8 cellular contexts compared by ENCODE assay signal in the genomic region with DNA sequence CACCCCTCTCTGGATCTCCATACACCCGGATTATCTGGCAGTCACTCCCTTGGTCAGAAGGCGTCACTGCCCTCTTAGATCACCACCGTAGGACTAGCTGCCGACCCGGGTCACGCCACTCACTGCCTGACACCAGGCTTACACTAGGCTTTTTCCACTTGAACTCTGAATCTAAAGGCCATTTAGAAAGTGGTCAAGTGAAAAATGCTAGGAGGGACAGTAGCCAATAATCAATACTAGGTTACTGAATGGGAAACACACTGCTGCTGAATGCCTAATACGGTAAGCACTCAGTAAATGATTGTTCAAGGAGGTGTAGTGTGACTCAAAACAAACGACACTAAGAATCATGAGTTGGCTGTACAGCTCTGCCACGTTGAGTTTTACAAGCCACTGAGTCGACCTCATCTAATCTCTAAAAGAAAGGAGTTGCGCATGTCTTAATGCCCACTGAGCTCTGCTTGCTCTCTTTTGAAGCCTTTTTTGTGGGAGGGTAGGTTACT. TPM values are rescaled to one million over a fixed set of nuclear protein-coding genes. Genes with fewer than 3 reads are reported as not detected.
A peak's percentile ranks its signal among the peaks of the same experiment; 100 is the strongest.
DNase-seq lines count a peak whose midpoint lies in the region; ATAC-seq, FAIRE-seq and TF ChIP-seq lines count a peak whose summit lies in the region.

No MANE protein-coding gene starts in this region.

- peaks cover 36% of the 10 kb centered on the region for H3K4me1 Mint-ChIP-seq in activated CD8-positive, alpha-beta T cell treated with anti-CD3 and anti-CD28 coated beads, Interleukin-2, amount 10 ng/mL, durations not matched to agents 7 days and 5 days (ENCODE audit: low read depth)

- H3K27ac Mint-ChIP-seq in activated CD8-positive, alpha-beta T cell treated with anti-CD3 and anti-CD28 coated beads, Interleukin-2, amount 10 ng/mL, durations not matched to agents 7 days and 5 days: peak overlapping the region; percentile 92

- CTCF ChIA-PET in activated CD8-positive, alpha-beta T cell treated with anti-CD3 and anti-CD28 coated beads, Interleukin-2, amount 10 ng/mL, durations not matched to agents 7 days and 5 days (lab: Charles Lee): interaction anchor here (1.2 to 4.2 kb wide), 4 partner anchors 22 to 818 kb away, joined by 5 to 34 read pairs (median 7); a partner anchor contains a TSS

- H3K9me3 ChIP-seq in HUES64 (ENCODE audit: insufficient read depth, low read depth, low read length) (no peaks in the 10 kb centered on the region), prostate gland (no peaks in the 10 kb centered on the region)

- POLR2A ChIA-PET in activated CD8-positive, alpha-beta T cell treated with anti-CD3 and anti-CD28 coated beads, Interleukin-2, amount 10 ng/mL, durations not matched to agents 7 days and 5 days (lab: Charles Lee): interaction anchor here (1.2 kb wide), 2 partner anchors 15 to 817 kb away, joined by 3 to 5 read pairs; a partner anchor contains a TSS

- H3K27me3 Mint-ChIP-seq in activated CD8-positive, alpha-beta T cell treated with anti-CD3 and anti-CD28 coated beads, Interleukin-2, amount 10 ng/mL, durations not matched to agents 7 days and 5 days (ENCODE audit: low read depth): no peaks in the 10 kb centered on the region

- no peaks in the 10 kb centered on the region for H3K27me3 ChIP-seq in HUES64 (ENCODE audit: insufficient read depth, low read length)
- no peaks in the 10 kb centered on the region for H3K27me3 ChIP-seq in prostate gland (replicated peaks; ENCODE audit: insufficient read depth)

- no peak for FAIRE-seq in HTR-8/SVneo (lab: Jason Lieb, UNC)

- no peak for DNase-seq in activated CD4-positive, CD25-positive, alpha-beta regulatory T cell (lab: John Stamatoyannopoulos, UW)
- DNase-seq in activated CD8-positive, alpha-beta T cell treated with anti-CD3 and anti-CD28 coated beads, Interleukin-2, amount 10 ng/mL, durations not matched to agents 7 days and 5 days: no peak
- DNase-seq in left cardiac atrium: no peak
- DNase-seq in prostate gland (ENCODE audit: low spot score): peak; percentile 8
- DNase-seq in HTR-8/SVneo (ENCODE audit: insufficient read length, low spot score): no peak

- intact Hi-C loops in left cardiac atrium (cut with DNase I): loop anchor here in 1 of 2 donors (5.0 kb wide), 1 partner anchor 819 kb away; a partner anchor contains a TSS
- intact Hi-C loops in prostate gland (cut with DNase I): no loop called here

- peak overlapping the region; percentile 96; the same call in 1 of the 2 replicates for H3K27ac ChIP-seq in HUES64 (ENCODE audit: low read depth, low read length)
- H3K27ac ChIP-seq in prostate gland: peak overlapping the region; percentile 88 to 91

- H3K4me3 ChIP-seq in HUES64 (ENCODE audit: low read length): peak overlapping the region; percentile 93
- H3K4me3 ChIP-seq in prostate gland: peak overlapping the region; percentile 82 to 86

- 18% methylated on average over 11 of the region's 11 CpGs for WGBS in HUES64
- 18% methylated on average over 11 of the region's 11 CpGs for WGBS in prostate gland

- H3K4me3 Mint-ChIP-seq in activated CD8-positive, alpha-beta T cell treated with anti-CD3 and anti-CD28 coated beads, Interleukin-2, amount 10 ng/mL, durations not matched to agents 7 days and 5 days: peak overlapping the region; percentile 95

- TF ChIP-seq CTCF in prostate gland (IDR thresholded peaks at IDR 0.05): no peak

- H3K4me1 ChIP-seq in HUES64 (ENCODE audit: insufficient read depth, low read length) (peaks cover 16% of the 10 kb centered on the region; the same call in 1 of the 2 replicates), prostate gland (replicated peaks) (no peaks in the 10 kb centered on the region)

- peak; percentile 33 for TF ChIP-seq POLR2A in prostate gland (IDR thresholded peaks at IDR 0.05)

- H3K36me3 ChIP-seq in HUES64 (ENCODE audit: insufficient read depth, low read length) (0 out of 2 replicates have a peak, but pooled peaks cover 5% of the 10 kb centered on the region), prostate gland (no peaks in the 10 kb centered on the region)

- ATAC-seq in activated CD4-positive, CD25-positive, alpha-beta regulatory T cell treated with anti-CD3 and anti-CD28 coated beads, Interleukin-2, amount 50 U/mL, for 24 hours: peak; percentile 36 to 48
- peak; percentile 47 for ATAC-seq in GM21619 (IDR thresholded peaks at IDR 0.05; ENCODE audit: unreplicated experiment)
- ATAC-seq in activated CD8-positive, alpha-beta T cell treated with anti-CD3 and anti-CD28 coated beads, Interleukin-2, amount 10 ng/mL, durations not matched to agents 7 days and 5 days: no peak
- peak; percentile 40 to 54 for ATAC-seq in left cardiac atrium

- peaks cover 24% of the 10 kb centered on the region for H3K36me3 Mint-ChIP-seq in activated CD8-positive, alpha-beta T cell treated with anti-CD3 and anti-CD28 coated beads, Interleukin-2, amount 10 ng/mL, durations not matched to agents 7 days and 5 days (ENCODE audit: low read depth)

- H3K9me3 Mint-ChIP-seq in activated CD8-positive, alpha-beta T cell treated with anti-CD3 and anti-CD28 coated beads, Interleukin-2, amount 10 ng/mL, durations not matched to agents 7 days and 5 days (ENCODE audit: insufficient read depth): no peaks in the 10 kb centered on the region

- H3K9ac ChIP-seq in HUES64 (ENCODE audit: low read depth, low read length): peak overlapping the region; percentile 90

RNA-seq across cellular contexts. Expression of a gene that starts 0.7 kb away (rescaled TPM):
- 16.0 TPM for polyA plus RNA-seq in HUES64 (2013, experiment 1 of 2)
- 16.7 TPM for polyA plus RNA-seq in HUES64 (2013, experiment 2 of 2)
- 10 to 100 TPM; 24.4 to 24.5 TPM for total RNA-seq in activated CD8-positive, alpha-beta T cell treated with anti-CD3 and anti-CD28 coated beads, Interleukin-2, amount 10 ng/mL, durations not matched to agents 7 days and 5 days
- total RNA-seq in left cardiac atrium: 10 to 100 TPM; 22.3 to 31.8 TPM
- 10 to 100 TPM; 19.0 to 26.5 TPM for total RNA-seq in prostate gland
